In genomic region chr20:61724376-61724775, GRCh38 we compare ENCODE assay signal across 13 cellular contexts.
DNase-seq lines count a peak whose midpoint lies in the region; ATAC-seq and TF ChIP-seq lines count a peak whose summit lies in the region.
"Had no signal": no experiment of that assay in that cellular context is flagged by ENCODE, and none has a peak within 500 bp of the region (broad histone marks: within the 10 kb centered on the region; RNA-seq: fewer than 3 reads in every experiment).

No MANE protein-coding gene starts in this region.

- H3K4me1 Mint-ChIP-seq in type B pancreatic cell (ENCODE audit: unreplicated experiment) = peaks cover 5% of the 10 kb centered on the region

- H3K4me3 Mint-ChIP-seq in type B pancreatic cell = no peak overlapping the region

- no peak for TF ChIP-seq POLR2A in lower leg skin (IDR thresholded peaks at IDR 0.05)

- no peaks in the 10 kb centered on the region for H3F3A ChIP-seq in PC-3 (ENCODE audit: low read length, unreplicated experiment)

- peaks cover 48% of the 10 kb centered on the region for H3K27me3 ChIP-seq in PC-3 (ENCODE audit: low read length)
- H3K27me3 ChIP-seq: BE2C had no signal

- H3K36me3 ChIP-seq in PC-3 (ENCODE audit: low read depth, low read length) = no peaks in the 10 kb centered on the region
- H3K36me3 ChIP-seq: BE2C had no signal

- H3K27me3 Mint-ChIP-seq in type B pancreatic cell = peaks cover 8% of the 10 kb centered on the region

- H3K4me3 ChIP-seq in PC-3 (ENCODE audit: low read length) = no peak overlapping the region
- no peak overlapping the region for H3K4me3 ChIP-seq in foreskin fibroblast (ENCODE audit: low read depth in 1 of 2, low read length in 2 of 2)
- no peak overlapping the region for H3K4me3 ChIP-seq in lower leg skin (ENCODE audit: low read depth, poor library complexity, severe bottlenecking)
- H3K4me3 ChIP-seq: SK-N-MC had no signal

- no peaks in the 10 kb centered on the region for H3K79me2 ChIP-seq in PC-3 (ENCODE audit: low read length)

- POLR2A ChIA-PET in PC-3 (lab: Charles Lee; ENCODE audit: unreplicated experiment) = no interaction called here

- H3K9me3 Mint-ChIP-seq in type B pancreatic cell = no peaks in the 10 kb centered on the region
- H3K9me3 Mint-ChIP-seq: activated T-helper 2 cell treated with anti-CD3 and anti-CD28 coated beads, Interferon-gamma antibody, Interleukin-2, Interleukin-4, amounts not matched to agents 10 μg/mL and 5 μg/mL and 100 μg/mL, durations not matched to agents 14 hours and 24 hours and 36 hours had no signal

- no peak overlapping the region for H2AFZ ChIP-seq in PC-3 (ENCODE audit: low read length)

- H3K9me2 ChIP-seq in PC-3 (replicated peaks; ENCODE audit: low read length) = no peaks in the 10 kb centered on the region

- 26 to 28% methylated on average over 4 of the region's 4 CpGs for WGBS in lower leg skin, 2 donors

- H3K4me2 ChIP-seq in PC-3 (ENCODE audit: low read length) = no peak overlapping the region

- ATAC-seq in PC-3 = no peak
- no peak for ATAC-seq in GM18519 (IDR thresholded peaks at IDR 0.05; ENCODE audit: low FRiP score, unreplicated experiment)
- no peak for ATAC-seq in HG02885 (IDR thresholded peaks at IDR 0.05; ENCODE audit: poor library complexity, unreplicated experiment)
- ATAC-seq: left lobe of liver had no signal

- no TSS peak for BruUV-seq in PC-3 (replicated peaks; lab: Mats Ljungman, UMichigan)

- H3K27ac ChIP-seq in PC-3 (ENCODE audit: low read length) = no peak overlapping the region
- H3K27ac ChIP-seq: SK-N-MC had no signal

- no peak overlapping the region for H3K27ac Mint-ChIP-seq in type B pancreatic cell
- H3K27ac Mint-ChIP-seq: activated T-helper 2 cell treated with anti-CD3 and anti-CD28 coated beads, Interferon-gamma antibody, Interleukin-2, Interleukin-4, amounts not matched to agents 10 μg/mL and 5 μg/mL and 100 μg/mL, durations not matched to agents 14 hours and 24 hours and 36 hours had no signal

- CTCF ChIA-PET in PC-3 (lab: Charles Lee) = no interaction called here

- no peaks in the 10 kb centered on the region for H4K20me1 ChIP-seq in PC-3 (ENCODE audit: low read length)

- DNase-seq in activated CD4-positive, alpha-beta T cell treated with anti-CD3 and anti-CD28 coated beads for 48 hours = peak; percentile 5
- no peak for DNase-seq in activated CD4-positive, alpha-beta T cell treated with anti-CD3 and anti-CD28 coated beads, Interleukin-2, amount 50 U/mL, for 48 hours
- DNase-seq in PC-3 = no peak
- no peak for DNase-seq in foreskin fibroblast
- no peak for DNase-seq in type B pancreatic cell (ENCODE audit: extremely low spot score, unreplicated experiment)
- no peak for DNase-seq in lower leg skin (ENCODE audit: low spot score in 2 of 2)
- DNase-seq: BE2C, cerebellar nuclear complex had no signal

- H3K9ac ChIP-seq in PC-3 (ENCODE audit: low read length) = no peak overlapping the region

- peak; percentile 33; the same call in 1 of the 2 replicates for TF ChIP-seq CTCF in PC-3 (conservative IDR thresholded peaks at IDR 0.05; ENCODE audit: low read depth, low read length)
- peak; percentile 29 for TF ChIP-seq CTCF in foreskin fibroblast (IDR thresholded peaks at IDR 0.05; ENCODE audit: low read depth, low read length)
- TF ChIP-seq CTCF in type B pancreatic cell (conservative IDR thresholded peaks at IDR 0.05) = peak; percentile 66
- no peak for TF ChIP-seq CTCF in lower leg skin (IDR thresholded peaks at IDR 0.05)

- intact Hi-C loops in PC-3 (cut with micrococcal nuclease) (no loop called here), lower leg skin (cut with DNase I; ENCODE audit: low total_unique reads) (no loop called here)

- H3K9me3 ChIP-seq in PC-3 (ENCODE audit: low read length) = no peaks in the 10 kb centered on the region
- H3K9me3 ChIP-seq: BE2C had no signal

- H3K4me1 ChIP-seq in PC-3 (ENCODE audit: insufficient read depth, low read length) = no peaks in the 10 kb centered on the region
- H3K4me1 ChIP-seq: BE2C had no signal

- H3K36me3 Mint-ChIP-seq in type B pancreatic cell = no peaks in the 10 kb centered on the region

Comparison
In these comparisons a context has a peak if more than half of its experiments do, and no peak if none do; other contexts are left out.
1. CTCF ChIP-seq: peak in PC-3 (single experiment), foreskin fibroblast (single experiment) and type B pancreatic cell (single experiment); none in lower leg skin (0 of 3).